ENCODE assay signal across 15 cellular contexts in the genomic region with DNA sequence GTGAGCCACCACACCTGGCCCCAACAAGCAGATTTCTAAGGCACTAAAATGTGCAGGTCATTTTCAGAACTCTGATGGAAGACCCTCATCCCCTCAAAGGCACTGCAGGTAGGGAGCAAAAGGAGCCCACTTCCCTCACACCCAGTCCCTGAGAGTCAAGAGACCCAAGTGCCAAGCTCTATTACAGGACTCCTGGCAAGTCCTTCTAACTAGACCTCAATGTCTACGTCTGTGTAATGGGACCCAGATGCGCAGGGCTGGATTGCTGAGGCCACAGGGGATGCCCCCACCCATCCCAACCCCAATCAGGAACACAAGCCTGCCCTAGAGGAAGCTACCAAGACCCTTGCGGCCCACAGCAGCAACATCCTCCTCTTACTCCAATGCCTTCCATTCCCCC. TPM values are rescaled to one million over a fixed set of nuclear protein-coding genes. Genes with fewer than 3 reads are reported as not detected.
"Had no signal": no experiment of that assay in that cellular context is flagged by ENCODE, and none has a peak within 500 bp of the region (broad histone marks: within the 10 kb centered on the region; RNA-seq: fewer than 3 reads in every experiment).

No MANE protein-coding gene starts in this region.

- H3K4me3 Mint-ChIP-seq: activated CD4-positive, alpha-beta memory T cell treated with anti-CD3 and anti-CD28 coated beads, Interleukin-2, amount 10 ng/mL, durations not matched to agents 7 days and 5 days; activated CD4-positive, alpha-beta T cell treated with anti-CD3 and anti-CD28 coated beads for 36 hours; activated CD8-positive, alpha-beta memory T cell treated with anti-CD3 and anti-CD28 coated beads, Interleukin-2, amount 10 ng/mL, durations not matched to agents 7 days and 5 days; activated naive CD8-positive, alpha-beta T cell treated with anti-CD3 and anti-CD28 coated beads, Interleukin-2, amount 50 U/mL, for 24 hours; activated T-cell treated with anti-CD3 and anti-CD28 coated beads, Interleukin-2, amount 50 U/mL, for 24 hours had no signal

- ATAC-seq: activated CD4-positive, alpha-beta T cell treated with anti-CD3 and anti-CD28 coated beads for 36 hours; activated CD8-positive, alpha-beta memory T cell treated with anti-CD3 and anti-CD28 coated beads, Interleukin-2, amount 10 ng/mL, durations not matched to agents 7 days and 5 days; activated naive CD8-positive, alpha-beta T cell treated with anti-CD3 and anti-CD28 coated beads, Interleukin-2, amount 50 U/mL, for 24 hours; natural killer cell; stimulated activated naive CD8-positive, alpha-beta T cell treated with anti-CD3 and anti-CD28 coated beads, Interleukin-15, Interleukin-2, amounts not matched to agents 100 U/mL and 50 U/mL, for 24 hours had no signal

- H3K27ac Mint-ChIP-seq: activated CD4-positive, alpha-beta memory T cell treated with anti-CD3 and anti-CD28 coated beads, Interleukin-2, amount 10 ng/mL, durations not matched to agents 7 days and 5 days; activated CD4-positive, alpha-beta T cell treated with anti-CD3 and anti-CD28 coated beads for 36 hours; activated CD8-positive, alpha-beta memory T cell treated with anti-CD3 and anti-CD28 coated beads, Interleukin-2, amount 10 ng/mL, durations not matched to agents 7 days and 5 days; activated naive CD8-positive, alpha-beta T cell treated with anti-CD3 and anti-CD28 coated beads, Interleukin-2, amount 50 U/mL, for 24 hours; activated T-cell treated with anti-CD3 and anti-CD28 coated beads, Interleukin-2, amount 50 U/mL, for 24 hours; activated T-helper 2 cell treated with anti-CD3 and anti-CD28 coated beads, Interferon-gamma antibody, Interleukin-2, Interleukin-4, amounts not matched to agents 10 μg/mL and 5 μg/mL and 100 μg/mL, durations not matched to agents 14 hours and 24 hours and 36 hours; immature natural killer cell; natural killer cell had no signal

- H3K27me3 Mint-ChIP-seq: activated CD4-positive, alpha-beta T cell treated with anti-CD3 and anti-CD28 coated beads for 36 hours had no signal

- H3K36me3 Mint-ChIP-seq: activated CD8-positive, alpha-beta memory T cell treated with anti-CD3 and anti-CD28 coated beads, Interleukin-2, amount 10 ng/mL, durations not matched to agents 7 days and 5 days; immature natural killer cell; natural killer cell; type B pancreatic cell had no signal

- H3K36me3 ChIP-seq: suprapubic skin had no signal

- H3K9me3 Mint-ChIP-seq: activated CD4-positive, alpha-beta memory T cell treated with anti-CD3 and anti-CD28 coated beads, Interleukin-2, amount 10 ng/mL, durations not matched to agents 7 days and 5 days; activated naive CD8-positive, alpha-beta T cell treated with anti-CD3 and anti-CD28 coated beads, Interleukin-2, amount 50 U/mL, for 24 hours; activated T-cell treated with anti-CD3 and anti-CD28 coated beads, Interleukin-2, amount 50 U/mL, for 24 hours; activated T-helper 2 cell treated with anti-CD3 and anti-CD28 coated beads, Interferon-gamma antibody, Interleukin-2, Interleukin-4, amounts not matched to agents 10 μg/mL and 5 μg/mL and 100 μg/mL, durations not matched to agents 14 hours and 24 hours and 36 hours; natural killer cell; type B pancreatic cell had no signal

- H3K9me3 ChIP-seq: suprapubic skin had no signal

- DNase-seq: activated CD4-positive, alpha-beta memory T cell treated with anti-CD3 and anti-CD28 coated beads, Interleukin-2, amount 10 ng/mL, durations not matched to agents 7 days and 5 days; activated CD4-positive, alpha-beta T cell treated with anti-CD3 and anti-CD28 coated beads for 36 hours; activated CD8-positive, alpha-beta memory T cell treated with anti-CD3 and anti-CD28 coated beads, Interleukin-2, amount 10 ng/mL, durations not matched to agents 7 days and 5 days; activated naive CD4-positive, alpha-beta T cell treated with Interleukin-2 at 50 U/mL for 16 hours; activated naive CD8-positive, alpha-beta T cell treated with anti-CD3 and anti-CD28 coated beads, Interleukin-2, amount 50 U/mL, for 24 hours; activated T-cell treated with anti-CD3 and anti-CD28 coated beads, Interleukin-2, amount 50 U/mL, for 24 hours; cortex of kidney; effector CD4-positive, alpha-beta T cell; head of caudate nucleus; immature natural killer cell; natural killer cell; stimulated activated naive CD8-positive, alpha-beta T cell treated with anti-CD3 and anti-CD28 coated beads, Interleukin-15, Interleukin-2, amounts not matched to agents 100 U/mL and 50 U/mL, for 24 hours had no signal

RNA-seq across cellular contexts. Expression of a gene that starts 2.7 kb away (rescaled TPM):
- total RNA-seq: activated CD8-positive, alpha-beta memory T cell treated with anti-CD3 and anti-CD28 coated beads, Interleukin-2, amount 10 ng/mL, durations not matched to agents 7 days and 5 days; natural killer cell had no signal
